ENCODE assay signal across 24 cellular contexts in genomic region chr14:63212209-63212608, GRCh38. TPM values are rescaled to one million over a fixed set of nuclear protein-coding genes. Genes with fewer than 3 reads are reported as not detected.
DNase-seq lines count a peak whose midpoint lies in the region; ATAC-seq and TF ChIP-seq lines count a peak whose summit lies in the region.
"Had no signal": no experiment of that assay in that cellular context is flagged by ENCODE, and none has a peak within 500 bp of the region (broad histone marks: within the 10 kb centered on the region; RNA-seq: fewer than 3 reads in every experiment).

No MANE protein-coding gene starts in this region.

- no peak overlapping the region for H3K4me3 ChIP-seq in SK-N-SH (ENCODE audit: low read depth in 2 of 2, low read length in 1 of 2)
- H3K4me3 ChIP-seq in fibroblast of villous mesenchyme (ENCODE audit: low read depth, low read length) = no peak overlapping the region
- no peak overlapping the region for H3K4me3 ChIP-seq in body of pancreas
- H3K4me3 ChIP-seq: dorsolateral prefrontal cortex, K562, lung, MG63, thyroid gland had no signal

- H3K36me3 ChIP-seq in SK-N-SH (replicated peaks in 1 of 2; ENCODE audit: control insufficient read depth in 1 of 2, insufficient read depth in 2 of 2, low read length in 1 of 2) = peaks cover 0 to 4% of the 10 kb centered on the region in 2 experiments
- no peaks in the 10 kb centered on the region for H3K36me3 ChIP-seq in body of pancreas (replicated peaks in 1 of 2; ENCODE audit: insufficient read depth in 1 of 2, low read depth in 2 of 2)
- H3K36me3 ChIP-seq: MG63, thyroid gland had no signal

- TF ChIP-seq CTCF in SK-N-SH (IDR thresholded peaks at IDR 0.05) (peak; percentile 25; the same call in 1 of the 2 replicates), fibroblast of villous mesenchyme (IDR thresholded peaks at IDR 0.05; ENCODE audit: insufficient read depth, low read depth, low read length) (peak; percentile 18), body of pancreas (IDR thresholded peaks at IDR 0.05) (no peak)

- H3K9me3 ChIP-seq in SK-N-SH (no peaks in the 10 kb centered on the region), body of pancreas (no peaks in the 10 kb centered on the region)
- H3K9me3 ChIP-seq: MG63, thyroid gland had no signal

- no peak for TF ChIP-seq POLR2A in body of pancreas (IDR thresholded peaks at IDR 0.05)

- intact Hi-C loops in body of pancreas (cut with DNase I) = no loop called here

- H3K4me1 ChIP-seq in SK-N-SH (ENCODE audit: control insufficient read depth in 1 of 2, insufficient read depth in 2 of 2, low read depth in 1 of 2, low read length in 1 of 2) = no peaks in the 10 kb centered on the region; a peak in 1 of 4 replicates
- H3K4me1 ChIP-seq in body of pancreas = no peaks in the 10 kb centered on the region
- H3K4me1 ChIP-seq: thyroid gland had no signal

- in situ Hi-C loops in SK-MEL-5 (cut with HindIII; ENCODE audit: low pct_unique_long_range_greater_than_20kb, low sequenced_read_pairs) = no loop called here

- POLR2A ChIA-PET in SK-N-SH (lab: Yijun Ruan, JAX) = no interaction called here

- peaks cover 5% of the 10 kb centered on the region for H3K79me2 ChIP-seq in SK-N-SH (ENCODE audit: insufficient read depth)

- DNase-seq in SK-N-SH (no peak), SK-MEL-5 (ENCODE audit: low read depth, low spot score) (peak; percentile 27), fibroblast of villous mesenchyme (ENCODE audit: low read depth) (no peak), body of pancreas (no peak)
- no peak for DNase-seq in activated CD8-positive, alpha-beta memory T cell treated with anti-CD3 and anti-CD28 coated beads for 24 hours
- no peak for DNase-seq in central memory CD4-positive, alpha-beta T cell
- DNase-seq: activated CD4-positive, alpha-beta memory T cell treated with anti-CD3 and anti-CD28 coated beads, Interleukin-2, amount 10 ng/mL, durations not matched to agents 7 days and 5 days; activated gamma-delta T cell; activated T-cell treated with anti-CD3 and anti-CD28 coated beads for 4 hours; dorsolateral prefrontal cortex; kidney; MG63; NCI-H1417 treated with DMSO at 0.1 percent for 48 hours; NCI-H526 treated with DMSO at 0.1 percent for 48 hours; nucleus accumbens; stimulated activated CD4-positive, alpha-beta T cell treated with anti-CD3 and anti-CD28 coated beads, Interleukin-12 subunit alpha, Interleukin-12 subunit beta, amount 100 ng/mL, for 4 hours; thyroid gland had no signal

- no peak overlapping the region for H2AFZ ChIP-seq in SK-N-SH (ENCODE audit: low read depth)

- ATAC-seq in SK-N-SH treated with all-trans-retinoic acid at 6 μM for 48 hours (no peak), body of pancreas (no peak), GM21825 (IDR thresholded peaks at IDR 0.05; ENCODE audit: unreplicated experiment) (no peak)
- ATAC-seq: activated CD4-positive, CD25-positive, alpha-beta regulatory T cell treated with anti-CD3 and anti-CD28 coated beads, Interleukin-2, amount 50 U/mL, for 24 hours; K562 had no signal

- 12% methylated on average over 2 of the region's 2 CpGs for WGBS in SK-N-SH (ENCODE audit: low lambda C conversion rate)
- WGBS in body of pancreas, 2 donors = 46 to 57% methylated on average over 2 of the region's 2 CpGs

- no peak overlapping the region for H3K4me2 ChIP-seq in SK-N-SH

- no peaks in the 10 kb centered on the region for H3K27me3 ChIP-seq in SK-N-SH (ENCODE audit: insufficient read depth)
- no peaks in the 10 kb centered on the region for H3K27me3 ChIP-seq in body of pancreas
- H3K27me3 ChIP-seq: dorsolateral prefrontal cortex, MG63, thyroid gland had no signal

- CTCF ChIA-PET in SK-N-SH (lab: Yijun Ruan, JAX) = interaction anchor here (0.9 kb wide), 1 partner anchor 8 kb away, joined by 3 read pairs; the partner anchor contains the start of gene RHOJ

- H3K27ac ChIP-seq in SK-N-SH (ENCODE audit: low read depth in 2 of 2, low read length in 1 of 2) (no peak overlapping the region), body of pancreas (no peak overlapping the region)
- H3K27ac ChIP-seq: epithelial cell of prostate, thyroid gland had no signal

- TF ChIP-seq RAD21 in SK-N-SH (IDR thresholded peaks at IDR 0.05; ENCODE audit: low read length) = no peak

- H3F3A ChIP-seq in SK-N-SH (replicated peaks; ENCODE audit: insufficient read depth) = no peaks in the 10 kb centered on the region

- H3K9ac ChIP-seq in SK-N-SH = no peak overlapping the region

- no peaks in the 10 kb centered on the region for H3K9me2 ChIP-seq in SK-N-SH

- no peak for TF ChIP-seq EP300 in SK-N-SH (IDR thresholded peaks at IDR 0.05; ENCODE audit: borderline replicate concordance in 1 of 2, low read depth in 1 of 2, low read length in 1 of 2)

- H4K20me1 ChIP-seq in SK-N-SH (ENCODE audit: insufficient read depth) = no peaks in the 10 kb centered on the region

TF ChIP-seq in SK-N-SH, 30 proteins besides CTCF, POLR2A, EP300 and RAD21:
- TF ChIP-seq, protein P1, sequence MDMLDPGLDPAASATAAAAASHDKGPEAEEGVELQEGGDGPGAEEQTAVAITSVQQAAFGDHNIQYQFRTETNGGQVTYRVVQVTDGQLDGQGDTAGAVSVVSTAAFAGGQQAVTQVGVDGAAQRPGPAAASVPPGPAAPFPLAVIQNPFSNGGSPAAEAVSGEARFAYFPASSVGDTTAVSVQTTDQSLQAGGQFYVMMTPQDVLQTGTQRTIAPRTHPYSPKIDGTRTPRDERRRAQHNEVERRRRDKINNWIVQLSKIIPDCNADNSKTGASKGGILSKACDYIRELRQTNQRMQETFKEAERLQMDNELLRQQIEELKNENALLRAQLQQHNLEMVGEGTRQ (IDR thresholded peaks at IDR 0.05; ENCODE audit: borderline replicate concordance, low read depth, low read length) = no peak
- TF ChIP-seq EZH2phosphoT487 (IDR thresholded peaks at IDR 0.05; ENCODE audit: borderline replicate concordance, low read depth) = no peak
- TF ChIP-seq, protein P2, sequence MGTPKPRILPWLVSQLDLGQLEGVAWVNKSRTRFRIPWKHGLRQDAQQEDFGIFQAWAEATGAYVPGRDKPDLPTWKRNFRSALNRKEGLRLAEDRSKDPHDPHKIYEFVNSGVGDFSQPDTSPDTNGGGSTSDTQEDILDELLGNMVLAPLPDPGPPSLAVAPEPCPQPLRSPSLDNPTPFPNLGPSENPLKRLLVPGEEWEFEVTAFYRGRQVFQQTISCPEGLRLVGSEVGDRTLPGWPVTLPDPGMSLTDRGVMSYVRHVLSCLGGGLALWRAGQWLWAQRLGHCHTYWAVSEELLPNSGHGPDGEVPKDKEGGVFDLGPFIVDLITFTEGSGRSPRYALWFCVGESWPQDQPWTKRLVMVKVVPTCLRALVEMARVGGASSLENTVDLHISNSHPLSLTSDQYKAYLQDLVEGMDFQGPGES (IDR thresholded peaks at IDR 0.05; ENCODE audit: low read depth, low read length) = no peak
- no peak for TF ChIP-seq RCOR1 (IDR thresholded peaks at IDR 0.05; ENCODE audit: low read length)
- no peak for TF ChIP-seq YY1 (IDR thresholded peaks at IDR 0.05; ENCODE audit: low read depth)
- no peak for TF ChIP-seq SIN3A (IDR thresholded peaks at IDR 0.05; ENCODE audit: borderline replicate concordance, low read depth, low read length)
- TF ChIP-seq TCF12 (IDR thresholded peaks at IDR 0.05) = no peak

TF ChIP-seq in SK-N-SH treated with all-trans-retinoic acid at 6 μM for 48 hours, 23 proteins besides CTCF, POLR2A, EP300 and RAD21 (continues in another document):
- TF ChIP-seq TOX (CRISPR knock-in tag; IDR thresholded peaks at IDR 0.05; ENCODE audit: borderline replicate concordance) = no peak
- TF ChIP-seq CSDC2 (CRISPR knock-in tag; IDR thresholded peaks at IDR 0.05) = no peak
- TF ChIP-seq CREB5 (CRISPR knock-in tag; IDR thresholded peaks at IDR 0.05; ENCODE audit: low read depth) = no peak
- no peak for TF ChIP-seq SNAI2 (CRISPR knock-in tag; IDR thresholded peaks at IDR 0.05)
- no peak for TF ChIP-seq BACH2 (CRISPR knock-in tag; IDR thresholded peaks at IDR 0.05; ENCODE audit: borderline replicate concordance)
- TF ChIP-seq TSHZ2 (CRISPR knock-in tag; IDR thresholded peaks at IDR 0.05) = no peak

RNA-seq across cellular contexts. Expression of gene RHOJ, which starts 8.0 kb away (rescaled TPM):
- 12.1 and 16.7 TPM in 2 replicates for polyA plus RNA-seq in SK-N-SH (2012; rRNA removed)
- 7.5 and 9.2 TPM in 2 replicates for polyA plus RNA-seq in SK-N-SH (2012; cell fraction: cytosol; rRNA removed)
- polyA plus RNA-seq in SK-N-SH (2012; cell fraction: nucleus; rRNA removed) = 16.7 and 28.3 TPM in 2 replicates
- 3.0 and 7.3 TPM in 2 replicates for total RNA-seq in SK-MEL-5 (2014; rRNA removed; shearing (Covaris generic))
- 19.1 TPM in 2 replicates for polyA plus RNA-seq in SK-MEL-5 (2015; cell fraction: cytosol; rRNA removed)
- polyA plus RNA-seq in SK-MEL-5 (2015; cell fraction: nucleus; rRNA removed) = 60.1 and 84.7 TPM in 2 replicates
- total RNA-seq in fibroblast of villous mesenchyme (0.43 and 4.8 TPM in 2 replicates), body of pancreas (1 to 10 TPM; 4.2 to 7.3 TPM)
- total RNA-seq: activated CD4-positive, alpha-beta memory T cell treated with anti-CD3 and anti-CD28 coated beads, Interleukin-2, amount 10 ng/mL, durations not matched to agents 7 days and 5 days; bronchial epithelial cell; K562 had no signal
- polyA plus RNA-seq: K562 had no signal

Comparison
In these comparisons a context has a peak if more than half of its experiments do, and no peak if none do; other contexts are left out.
1. CTCF ChIP-seq: peak in SK-N-SH (single experiment) and fibroblast of villous mesenchyme (single experiment); none in body of pancreas (0 of 7).